13 cellular contexts compared by ENCODE assay signal in genomic region chr2:23620841-23621341, GRCh38.
DNase-seq lines count a peak whose midpoint lies in the region; ATAC-seq and TF ChIP-seq lines count a peak whose summit lies in the region.
"Had no signal": no experiment of that assay in that cellular context is flagged by ENCODE, and none has a peak within 500 bp of the region (broad histone marks: within the 10 kb centered on the region; RNA-seq: fewer than 3 reads in every experiment).

No MANE protein-coding gene starts in this region.

- peaks cover 15% of the 10 kb centered on the region for H3K36me3 Mint-ChIP-seq in HFFc6 (ENCODE audit: low read depth)

- H3K9me3 Mint-ChIP-seq in HFFc6, result peaks cover 12% of the 10 kb centered on the region

- no peak overlapping the region for H3K4me3 ChIP-seq in osteoblast (ENCODE audit: insufficient read depth, low read length)

- H4K20me1 ChIP-seq in osteoblast (ENCODE audit: insufficient read depth, low read length), result no peaks in the 10 kb centered on the region

- peak; percentile 54 for DNase-seq in DMS 273 treated with DMSO at 0.1 percent for 48 hours (lab: John Stamatoyannopoulos, UW)
- DNase-seq in NCI-H345 treated with DMSO at 0.1 percent for 48 hours (lab: John Stamatoyannopoulos, UW; ENCODE audit: unreplicated experiment), result peak; percentile 37
- DNase-seq in fibroblast of gingiva (ENCODE audit: low read depth), result peak; percentile 21
- peak; percentile 82 for DNase-seq in osteoblast (ENCODE audit: insufficient read length, low spot score, missing footprints)
- DNase-seq in NOMO-1 (lab: John Stamatoyannopoulos, UW; ENCODE audit: unreplicated experiment in 2 of 2), result no peak
- DNase-seq in NCI-H146 (lab: John Stamatoyannopoulos, UW), result no peak
- no peak for DNase-seq in HFFc6
- DNase-seq: activated CD4-positive, alpha-beta T cell treated with anti-CD3 and anti-CD28 coated beads, Interleukin-2, amount 50 U/mL, for 4 hours; activated naive CD4-positive, alpha-beta T cell treated with Interleukin-2 at 50 U/mL for 16 hours; naive thymus-derived CD4-positive, alpha-beta T cell; NCI-H526 treated with DMSO at 0.1 percent for 48 hours; stimulated activated CD4-positive, alpha-beta T cell treated with anti-CD3 and anti-CD28 coated beads, Interleukin-1b, Interleukin-23, amount 100 ng/mL, for 48 hours had no signal

- ATAC-seq in HG02981 (IDR thresholded peaks at IDR 0.05; ENCODE audit: unreplicated experiment), result no peak
- ATAC-seq: naive thymus-derived CD4-positive, alpha-beta T cell had no signal

- no peaks in the 10 kb centered on the region for H3K36me3 ChIP-seq in osteoblast (ENCODE audit: insufficient read depth, low read length)

- H3K27ac Mint-ChIP-seq in HFFc6, result no peak overlapping the region
- H3K27ac Mint-ChIP-seq: naive thymus-derived CD4-positive, alpha-beta T cell had no signal

- no peak overlapping the region for H3K27ac ChIP-seq in osteoblast (ENCODE audit: low read depth, low read length)

- H3K4me1 ChIP-seq in osteoblast (ENCODE audit: insufficient read depth, low read length), result no peaks in the 10 kb centered on the region

- no peak overlapping the region for H3K4me3 Mint-ChIP-seq in HFFc6
- H3K4me3 Mint-ChIP-seq: naive thymus-derived CD4-positive, alpha-beta T cell had no signal

- TF ChIP-seq CTCF in osteoblast (IDR thresholded peaks at IDR 0.05; ENCODE audit: extremely low read depth, low read depth, low read length) (no peak), HFFc6 (IDR thresholded peaks at IDR 0.05) (no peak)

- H3K4me2 ChIP-seq in osteoblast (ENCODE audit: insufficient read depth, low read length), result no peak overlapping the region

- H3K9me3 ChIP-seq in osteoblast (ENCODE audit: low read depth, low read length), result no peaks in the 10 kb centered on the region

- H3K27me3 ChIP-seq in osteoblast (ENCODE audit: insufficient read depth, low read length), result no peaks in the 10 kb centered on the region

- H2AFZ ChIP-seq in osteoblast (ENCODE audit: low read length), result no peak overlapping the region

- no peaks in the 10 kb centered on the region for H3K79me2 ChIP-seq in osteoblast (ENCODE audit: insufficient read depth, low read length)

- H3K4me1 Mint-ChIP-seq in HFFc6 (ENCODE audit: low read depth), result peaks cover 31% of the 10 kb centered on the region

- peaks cover 2% of the 10 kb centered on the region; the same call in 1 of the 2 replicates for H3K27me3 Mint-ChIP-seq in HFFc6 (ENCODE audit: insufficient read depth)
- H3K27me3 Mint-ChIP-seq: naive thymus-derived CD4-positive, alpha-beta T cell had no signal

Comparison
In these comparisons a context has a peak if more than half of its experiments do, and no peak if none do; other contexts are left out.
1. DNase-seq: peak in DMS 273 treated with DMSO at 0.1 percent for 48 hours (single experiment), NCI-H345 treated with DMSO at 0.1 percent for 48 hours (single experiment), fibroblast of gingiva (single experiment) and osteoblast (single experiment); none in NOMO-1 (0 of 2), NCI-H146 (single experiment) and HFFc6 (single experiment).